ENCODE assay signal across 1 cellular context in the genomic region with DNA sequence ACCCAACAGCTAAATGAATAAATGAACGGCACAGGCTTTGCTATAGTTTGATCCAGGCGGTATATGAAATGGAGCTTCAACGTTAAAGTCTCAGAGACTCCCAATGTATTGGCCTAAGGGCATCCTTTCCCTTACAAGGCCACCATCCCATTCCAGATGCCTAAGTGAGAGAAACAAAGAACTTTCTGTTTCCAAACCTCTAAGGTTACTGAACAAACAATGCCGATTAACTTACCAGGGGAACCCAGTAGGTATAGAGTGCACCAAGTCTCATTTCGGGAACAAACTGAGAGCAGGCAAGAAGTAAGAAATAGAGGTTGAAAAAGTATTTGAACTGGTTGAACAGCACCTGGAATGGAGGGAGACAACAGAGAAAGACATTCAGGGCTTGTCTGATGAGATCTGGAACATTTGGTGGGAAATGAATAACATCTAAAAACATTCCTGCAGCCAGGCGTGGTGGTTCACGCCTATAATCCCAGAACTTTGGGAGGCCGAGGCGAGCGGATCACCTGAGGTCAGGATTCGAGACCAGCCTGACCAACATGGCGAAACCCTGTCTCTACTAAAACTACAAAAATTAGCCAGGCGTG.
TF ChIP-seq lines count a peak whose summit lies in the region.

No MANE protein-coding gene starts in this region.

TF ChIP-seq in HepG2, 621 proteins besides CTCF, POLR2A, EP300 and RAD21 (continued from another document):
- TF ChIP-seq, protein P1, sequence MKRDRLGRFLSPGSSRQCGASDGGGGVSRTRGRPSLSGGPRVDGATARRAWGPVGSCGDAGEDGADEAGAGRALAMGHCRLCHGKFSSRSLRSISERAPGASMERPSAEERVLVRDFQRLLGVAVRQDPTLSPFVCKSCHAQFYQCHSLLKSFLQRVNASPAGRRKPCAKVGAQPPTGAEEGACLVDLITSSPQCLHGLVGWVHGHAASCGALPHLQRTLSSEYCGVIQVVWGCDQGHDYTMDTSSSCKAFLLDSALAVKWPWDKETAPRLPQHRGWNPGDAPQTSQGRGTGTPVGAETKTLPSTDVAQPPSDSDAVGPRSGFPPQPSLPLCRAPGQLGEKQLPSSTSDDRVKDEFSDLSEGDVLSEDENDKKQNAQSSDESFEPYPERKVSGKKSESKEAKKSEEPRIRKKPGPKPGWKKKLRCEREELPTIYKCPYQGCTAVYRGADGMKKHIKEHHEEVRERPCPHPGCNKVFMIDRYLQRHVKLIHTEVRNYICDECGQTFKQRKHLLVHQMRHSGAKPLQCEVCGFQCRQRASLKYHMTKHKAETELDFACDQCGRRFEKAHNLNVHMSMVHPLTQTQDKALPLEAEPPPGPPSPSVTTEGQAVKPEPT (CRISPR knock-in tag; IDR thresholded peaks at IDR 0.05; ENCODE audit: low read depth): no peak
- TF ChIP-seq, protein P2, sequence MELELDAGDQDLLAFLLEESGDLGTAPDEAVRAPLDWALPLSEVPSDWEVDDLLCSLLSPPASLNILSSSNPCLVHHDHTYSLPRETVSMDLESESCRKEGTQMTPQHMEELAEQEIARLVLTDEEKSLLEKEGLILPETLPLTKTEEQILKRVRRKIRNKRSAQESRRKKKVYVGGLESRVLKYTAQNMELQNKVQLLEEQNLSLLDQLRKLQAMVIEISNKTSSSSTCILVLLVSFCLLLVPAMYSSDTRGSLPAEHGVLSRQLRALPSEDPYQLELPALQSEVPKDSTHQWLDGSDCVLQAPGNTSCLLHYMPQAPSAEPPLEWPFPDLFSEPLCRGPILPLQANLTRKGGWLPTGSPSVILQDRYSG (CRISPR knock-in tag; IDR thresholded peaks at IDR 0.05): no peak
- no peak for TF ChIP-seq KDM6A (CRISPR knock-in tag; IDR thresholded peaks at IDR 0.05; ENCODE audit: low read depth)
- no peak for TF ChIP-seq GTF3A (CRISPR knock-in tag; conservative IDR thresholded peaks at IDR 0.05)
- TF ChIP-seq, protein P3, sequence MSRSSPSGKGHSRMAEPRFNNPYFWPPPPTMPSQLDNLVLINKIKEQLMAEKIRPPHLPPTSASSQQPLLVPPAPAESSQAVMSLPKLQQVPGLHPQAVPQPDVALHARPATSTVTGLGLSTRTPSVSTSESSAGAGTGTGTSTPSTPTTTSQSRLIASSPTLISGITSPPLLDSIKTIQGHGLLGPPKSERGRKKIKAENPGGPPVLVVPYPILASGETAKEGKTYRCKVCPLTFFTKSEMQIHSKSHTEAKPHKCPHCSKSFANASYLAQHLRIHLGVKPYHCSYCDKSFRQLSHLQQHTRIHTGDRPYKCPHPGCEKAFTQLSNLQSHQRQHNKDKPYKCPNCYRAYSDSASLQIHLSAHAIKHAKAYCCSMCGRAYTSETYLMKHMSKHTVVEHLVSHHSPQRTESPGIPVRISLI (CRISPR knock-in tag; IDR thresholded peaks at IDR 0.05; ENCODE audit: borderline replicate concordance): no peak
- no peak for TF ChIP-seq RFX3 (CRISPR knock-in tag; IDR thresholded peaks at IDR 0.05)
- no peak for TF ChIP-seq ZNF160 (CRISPR knock-in tag; IDR thresholded peaks at IDR 0.05)
- no peak for TF ChIP-seq EEA1 (CRISPR knock-in tag; IDR thresholded peaks at IDR 0.05; ENCODE audit: borderline replicate concordance)
- no peak for TF ChIP-seq KMT2A (CRISPR knock-in tag; IDR thresholded peaks at IDR 0.05)
- TF ChIP-seq, protein P4, sequence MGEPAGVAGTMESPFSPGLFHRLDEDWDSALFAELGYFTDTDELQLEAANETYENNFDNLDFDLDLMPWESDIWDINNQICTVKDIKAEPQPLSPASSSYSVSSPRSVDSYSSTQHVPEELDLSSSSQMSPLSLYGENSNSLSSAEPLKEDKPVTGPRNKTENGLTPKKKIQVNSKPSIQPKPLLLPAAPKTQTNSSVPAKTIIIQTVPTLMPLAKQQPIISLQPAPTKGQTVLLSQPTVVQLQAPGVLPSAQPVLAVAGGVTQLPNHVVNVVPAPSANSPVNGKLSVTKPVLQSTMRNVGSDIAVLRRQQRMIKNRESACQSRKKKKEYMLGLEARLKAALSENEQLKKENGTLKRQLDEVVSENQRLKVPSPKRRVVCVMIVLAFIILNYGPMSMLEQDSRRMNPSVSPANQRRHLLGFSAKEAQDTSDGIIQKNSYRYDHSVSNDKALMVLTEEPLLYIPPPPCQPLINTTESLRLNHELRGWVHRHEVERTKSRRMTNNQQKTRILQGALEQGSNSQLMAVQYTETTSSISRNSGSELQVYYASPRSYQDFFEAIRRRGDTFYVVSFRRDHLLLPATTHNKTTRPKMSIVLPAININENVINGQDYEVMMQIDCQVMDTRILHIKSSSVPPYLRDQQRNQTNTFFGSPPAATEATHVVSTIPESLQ (CRISPR knock-in tag; conservative IDR thresholded peaks at IDR 0.05): no peak
- no peak for TF ChIP-seq ZNF530 (CRISPR knock-in tag; IDR thresholded peaks at IDR 0.05; ENCODE audit: low read depth)
- TF ChIP-seq, protein P5, sequence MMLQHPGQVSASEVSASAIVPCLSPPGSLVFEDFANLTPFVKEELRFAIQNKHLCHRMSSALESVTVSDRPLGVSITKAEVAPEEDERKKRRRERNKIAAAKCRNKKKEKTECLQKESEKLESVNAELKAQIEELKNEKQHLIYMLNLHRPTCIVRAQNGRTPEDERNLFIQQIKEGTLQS (CRISPR knock-in tag; IDR thresholded peaks at IDR 0.05): no peak
- TF ChIP-seq, protein P6, sequence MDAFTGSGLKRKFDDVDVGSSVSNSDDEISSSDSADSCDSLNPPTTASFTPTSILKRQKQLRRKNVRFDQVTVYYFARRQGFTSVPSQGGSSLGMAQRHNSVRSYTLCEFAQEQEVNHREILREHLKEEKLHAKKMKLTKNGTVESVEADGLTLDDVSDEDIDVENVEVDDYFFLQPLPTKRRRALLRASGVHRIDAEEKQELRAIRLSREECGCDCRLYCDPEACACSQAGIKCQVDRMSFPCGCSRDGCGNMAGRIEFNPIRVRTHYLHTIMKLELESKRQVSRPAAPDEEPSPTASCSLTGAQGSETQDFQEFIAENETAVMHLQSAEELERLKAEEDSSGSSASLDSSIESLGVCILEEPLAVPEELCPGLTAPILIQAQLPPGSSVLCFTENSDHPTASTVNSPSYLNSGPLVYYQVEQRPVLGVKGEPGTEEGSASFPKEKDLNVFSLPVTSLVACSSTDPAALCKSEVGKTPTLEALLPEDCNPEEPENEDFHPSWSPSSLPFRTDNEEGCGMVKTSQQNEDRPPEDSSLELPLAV (CRISPR knock-in tag; conservative IDR thresholded peaks at IDR 0.05; ENCODE audit: low read depth): no peak
- no peak for TF ChIP-seq HNF4G (IDR thresholded peaks at IDR 0.05; ENCODE audit: borderline replicate concordance, low read depth, low read length)
- TF ChIP-seq HNF4G (CRISPR knock-in tag; IDR thresholded peaks at IDR 0.05; ENCODE audit: borderline replicate concordance, low read depth): no peak
- no peak for TF ChIP-seq JDP2 (CRISPR knock-in tag; IDR thresholded peaks at IDR 0.05; ENCODE audit: borderline replicate concordance)
- no peak for TF ChIP-seq ZNF20 (CRISPR knock-in tag; IDR thresholded peaks at IDR 0.05)
- TF ChIP-seq IKZF1 (IDR thresholded peaks at IDR 0.05): no peak
- TF ChIP-seq ZNF749 (CRISPR knock-in tag; IDR thresholded peaks at IDR 0.05; ENCODE audit: borderline replicate concordance): no peak
- no peak for TF ChIP-seq EED (CRISPR knock-in tag; IDR thresholded peaks at IDR 0.05)
- no peak for TF ChIP-seq NR1H2 (CRISPR knock-in tag; IDR thresholded peaks at IDR 0.05; ENCODE audit: borderline replicate concordance, low read depth)
- TF ChIP-seq RCOR2 (CRISPR knock-in tag; IDR thresholded peaks at IDR 0.05): no peak
- TF ChIP-seq NR2C2 (CRISPR knock-in tag; IDR thresholded peaks at IDR 0.05; ENCODE audit: borderline replicate concordance): no peak
- no peak for TF ChIP-seq POLR2AphosphoS5 (IDR thresholded peaks at IDR 0.05; ENCODE audit: low read depth, low read length)
- TF ChIP-seq, protein P7, sequence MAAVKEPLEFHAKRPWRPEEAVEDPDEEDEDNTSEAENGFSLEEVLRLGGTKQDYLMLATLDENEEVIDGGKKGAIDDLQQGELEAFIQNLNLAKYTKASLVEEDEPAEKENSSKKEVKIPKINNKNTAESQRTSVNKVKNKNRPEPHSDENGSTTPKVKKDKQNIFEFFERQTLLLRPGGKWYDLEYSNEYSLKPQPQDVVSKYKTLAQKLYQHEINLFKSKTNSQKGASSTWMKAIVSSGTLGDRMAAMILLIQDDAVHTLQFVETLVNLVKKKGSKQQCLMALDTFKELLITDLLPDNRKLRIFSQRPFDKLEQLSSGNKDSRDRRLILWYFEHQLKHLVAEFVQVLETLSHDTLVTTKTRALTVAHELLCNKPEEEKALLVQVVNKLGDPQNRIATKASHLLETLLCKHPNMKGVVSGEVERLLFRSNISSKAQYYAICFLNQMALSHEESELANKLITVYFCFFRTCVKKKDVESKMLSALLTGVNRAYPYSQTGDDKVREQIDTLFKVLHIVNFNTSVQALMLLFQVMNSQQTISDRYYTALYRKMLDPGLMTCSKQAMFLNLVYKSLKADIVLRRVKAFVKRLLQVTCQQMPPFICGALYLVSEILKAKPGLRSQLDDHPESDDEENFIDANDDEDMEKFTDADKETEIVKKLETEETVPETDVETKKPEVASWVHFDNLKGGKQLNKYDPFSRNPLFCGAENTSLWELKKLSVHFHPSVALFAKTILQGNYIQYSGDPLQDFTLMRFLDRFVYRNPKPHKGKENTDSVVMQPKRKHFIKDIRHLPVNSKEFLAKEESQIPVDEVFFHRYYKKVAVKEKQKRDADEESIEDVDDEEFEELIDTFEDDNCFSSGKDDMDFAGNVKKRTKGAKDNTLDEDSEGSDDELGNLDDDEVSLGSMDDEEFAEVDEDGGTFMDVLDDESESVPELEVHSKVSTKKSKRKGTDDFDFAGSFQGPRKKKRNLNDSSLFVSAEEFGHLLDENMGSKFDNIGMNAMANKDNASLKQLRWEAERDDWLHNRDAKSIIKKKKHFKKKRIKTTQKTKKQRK (IDR thresholded peaks at IDR 0.05; ENCODE audit: low read length): no peak
- no peak for TF ChIP-seq ZNF678 (CRISPR knock-in tag; IDR thresholded peaks at IDR 0.05)
- no peak for TF ChIP-seq ZNF780A (CRISPR knock-in tag; IDR thresholded peaks at IDR 0.05)
TF ChIP-seq in HepG2: peak in this region for 51.
